In the genomic region with DNA sequence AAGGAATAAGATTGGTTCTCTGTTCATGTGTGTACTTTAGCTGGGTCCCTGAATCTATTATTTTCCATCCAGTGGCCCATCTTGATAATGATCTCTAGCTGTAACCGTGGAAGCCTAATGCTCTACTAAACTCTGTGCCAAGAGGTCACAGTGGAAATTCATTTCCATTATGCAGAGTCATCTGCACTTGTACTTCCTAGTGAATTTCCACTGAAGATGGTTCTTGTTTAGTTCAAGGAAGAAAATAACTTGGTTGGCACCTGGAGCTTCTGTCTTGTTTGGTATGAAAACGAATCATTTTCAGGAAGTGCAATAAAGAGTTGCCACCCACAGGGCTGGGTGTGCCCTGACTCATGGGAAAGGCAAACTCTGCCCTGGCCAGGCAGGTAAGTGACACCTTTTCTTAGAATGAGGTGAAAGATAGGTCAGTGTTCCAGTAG, we compare ENCODE assay signal across 10 cellular contexts. TPM values are rescaled to one million over a fixed set of nuclear protein-coding genes. Genes with fewer than 3 reads are reported as not detected.
A peak's percentile ranks its signal among the peaks of the same experiment; 100 is the strongest.
DNase-seq lines count a peak whose midpoint lies in the region; ATAC-seq and TF ChIP-seq lines count a peak whose summit lies in the region.
"Had no signal": no experiment of that assay in that cellular context is flagged by ENCODE, and none has a peak within 500 bp of the region (broad histone marks: within the 10 kb centered on the region; RNA-seq: fewer than 3 reads in every experiment).

No MANE protein-coding gene starts in this region.

- DNase-seq in activated naive CD8-positive, alpha-beta T cell treated with anti-CD3 and anti-CD28 coated beads for 36 hours = no peak
- no peak for DNase-seq in activated CD8-positive, alpha-beta T cell treated with anti-CD3 and anti-CD28 coated beads, Interleukin-2, amount 10 ng/mL, durations not matched to agents 7 days and 5 days
- DNase-seq in kidney tubule cell (ENCODE audit: low spot score) (peak; percentile 87), tibial artery (no peak), NCI-H446 treated with DMSO at 0.1 percent for 48 hours (lab: John Stamatoyannopoulos, UW) (no peak), GM13977 (ENCODE audit: low spot score) (no peak)
- DNase-seq: activated CD4-positive, CD25-positive, alpha-beta regulatory T cell; NCI-H510A treated with DMSO at 0.1 percent for 48 hours had no signal

- peak; percentile 48 for ATAC-seq in activated CD8-positive, alpha-beta T cell treated with anti-CD3 and anti-CD28 coated beads, Interleukin-2, amount 10 ng/mL, durations not matched to agents 7 days and 5 days
- no peak for ATAC-seq in HG03520 (IDR thresholded peaks at IDR 0.05; ENCODE audit: unreplicated experiment)

- H3K4me1 Mint-ChIP-seq in activated naive CD8-positive, alpha-beta T cell (ENCODE audit: low read depth) = peaks cover 38% of the 10 kb centered on the region
- peaks cover 33% of the 10 kb centered on the region for H3K4me1 Mint-ChIP-seq in activated naive CD8-positive, alpha-beta T cell treated with anti-CD3 and anti-CD28 coated beads for 36 hours
- peaks cover 44% of the 10 kb centered on the region for H3K4me1 Mint-ChIP-seq in activated CD8-positive, alpha-beta T cell treated with anti-CD3 and anti-CD28 coated beads, Interleukin-2, amount 10 ng/mL, durations not matched to agents 7 days and 5 days (ENCODE audit: low read depth)

- intact Hi-C loops in tibial artery (cut with DNase I; ENCODE audit: low total_unique reads) = no loop called here

- H3K4me1 ChIP-seq in tibial artery = peaks cover 0 to 100% (median 64%) of the 10 kb centered on the region in 4 donors

- peak overlapping the region; percentile 41 for H3K27ac Mint-ChIP-seq in activated naive CD8-positive, alpha-beta T cell
- no peak overlapping the region for H3K27ac Mint-ChIP-seq in activated naive CD8-positive, alpha-beta T cell treated with anti-CD3 and anti-CD28 coated beads for 36 hours
- peak overlapping the region; percentile 58 for H3K27ac Mint-ChIP-seq in activated CD8-positive, alpha-beta T cell treated with anti-CD3 and anti-CD28 coated beads, Interleukin-2, amount 10 ng/mL, durations not matched to agents 7 days and 5 days

- H3K27ac ChIP-seq in tibial artery = peak overlapping the region; percentile 59 to 96

- CTCF ChIA-PET in activated CD8-positive, alpha-beta T cell treated with anti-CD3 and anti-CD28 coated beads, Interleukin-2, amount 10 ng/mL, durations not matched to agents 7 days and 5 days (lab: Charles Lee) = interaction anchor here (0.6 to 1.1 kb wide), 4 partner anchors 9 to 792 kb away, joined by 3 to 5 read pairs (median 4); no protein-coding TSS in a partner anchor

- POLR2A ChIA-PET in activated CD8-positive, alpha-beta T cell treated with anti-CD3 and anti-CD28 coated beads, Interleukin-2, amount 10 ng/mL, durations not matched to agents 7 days and 5 days (lab: Charles Lee) = interaction anchor here (0.6 to 4.7 kb wide), 2 partner anchors 9 to 173 kb away, joined by 5 to 20 read pairs; partner anchors contain the start of gene LPP

- peaks cover 9% of the 10 kb centered on the region for H3K36me3 Mint-ChIP-seq in activated naive CD8-positive, alpha-beta T cell
- peaks cover 12% of the 10 kb centered on the region for H3K36me3 Mint-ChIP-seq in activated naive CD8-positive, alpha-beta T cell treated with anti-CD3 and anti-CD28 coated beads for 36 hours
- peaks cover 24% of the 10 kb centered on the region for H3K36me3 Mint-ChIP-seq in activated CD8-positive, alpha-beta T cell treated with anti-CD3 and anti-CD28 coated beads, Interleukin-2, amount 10 ng/mL, durations not matched to agents 7 days and 5 days (ENCODE audit: low read depth)

- no peaks in the 10 kb centered on the region for H3K9me3 Mint-ChIP-seq in activated naive CD8-positive, alpha-beta T cell (ENCODE audit: low read depth)
- H3K9me3 Mint-ChIP-seq in activated naive CD8-positive, alpha-beta T cell treated with anti-CD3 and anti-CD28 coated beads for 36 hours = no peaks in the 10 kb centered on the region
- no peaks in the 10 kb centered on the region for H3K9me3 Mint-ChIP-seq in activated CD8-positive, alpha-beta T cell treated with anti-CD3 and anti-CD28 coated beads, Interleukin-2, amount 10 ng/mL, durations not matched to agents 7 days and 5 days (ENCODE audit: insufficient read depth)

- no peak overlapping the region for H3K4me3 ChIP-seq in tibial artery

- H3K36me3 ChIP-seq in tibial artery = no peaks in the 10 kb centered on the region

- TF ChIP-seq CTCF in tibial artery (IDR thresholded peaks at IDR 0.05) = no peak
- no peak for TF ChIP-seq CTCF in GM13977 (IDR thresholded peaks at IDR 0.05; ENCODE audit: extremely low read depth, insufficient read depth, missing control alignments)

- H3K27me3 ChIP-seq in tibial artery = no peaks in the 10 kb centered on the region

- no peak overlapping the region for H3K4me3 Mint-ChIP-seq in activated naive CD8-positive, alpha-beta T cell
- no peak overlapping the region for H3K4me3 Mint-ChIP-seq in activated naive CD8-positive, alpha-beta T cell treated with anti-CD3 and anti-CD28 coated beads for 36 hours
- no peak overlapping the region for H3K4me3 Mint-ChIP-seq in activated CD8-positive, alpha-beta T cell treated with anti-CD3 and anti-CD28 coated beads, Interleukin-2, amount 10 ng/mL, durations not matched to agents 7 days and 5 days

- H3K27me3 Mint-ChIP-seq in activated naive CD8-positive, alpha-beta T cell = no peaks in the 10 kb centered on the region
- H3K27me3 Mint-ChIP-seq in activated naive CD8-positive, alpha-beta T cell treated with anti-CD3 and anti-CD28 coated beads for 36 hours = no peaks in the 10 kb centered on the region
- H3K27me3 Mint-ChIP-seq in activated CD8-positive, alpha-beta T cell treated with anti-CD3 and anti-CD28 coated beads, Interleukin-2, amount 10 ng/mL, durations not matched to agents 7 days and 5 days (ENCODE audit: low read depth) = no peaks in the 10 kb centered on the region

- in situ Hi-C loops in GM13977 (cut with MboI; ENCODE audit: low pct_unique_long_range_greater_than_20kb, low sequenced_read_pairs, unreplicated experiment) = no loop called here

- H3K9me3 ChIP-seq in tibial artery = no peaks in the 10 kb centered on the region

RNA-seq across cellular contexts. Expression of gene LPP, which starts 10.3 kb away (rescaled TPM):
- 10 to 100 TPM; 15.0 to 15.3 TPM for total RNA-seq in activated naive CD8-positive, alpha-beta T cell treated with anti-CD3 and anti-CD28 coated beads for 36 hours
- 10 to 100 TPM; 51.3 to 58.9 TPM for total RNA-seq in activated CD8-positive, alpha-beta T cell treated with anti-CD3 and anti-CD28 coated beads, Interleukin-2, amount 10 ng/mL, durations not matched to agents 7 days and 5 days
